ENCODE assay signal across 29 cellular contexts in the genomic region with DNA sequence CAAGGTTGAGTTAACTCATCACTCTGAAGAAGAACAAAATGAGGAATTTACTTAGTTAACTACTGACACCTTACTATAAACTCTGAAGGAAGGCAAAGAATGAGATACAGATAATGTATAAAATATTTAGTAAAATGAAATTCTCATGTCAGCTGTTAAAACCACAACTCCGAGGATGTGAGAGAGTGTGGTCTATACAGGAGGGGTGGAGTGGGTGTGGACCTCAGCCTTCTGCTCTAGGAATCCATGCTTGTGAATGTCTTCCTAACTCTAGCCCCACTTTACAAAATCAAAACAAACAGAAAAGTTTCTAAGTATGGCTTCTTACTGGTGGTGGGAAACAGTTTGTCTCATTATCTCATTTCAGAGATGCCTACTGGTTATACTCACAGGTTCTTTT. TPM values are rescaled to one million over a fixed set of nuclear protein-coding genes. Genes with fewer than 3 reads are reported as not detected.
"Had no signal": no experiment of that assay in that cellular context is flagged by ENCODE, and none has a peak within 500 bp of the region (broad histone marks: within the 10 kb centered on the region; RNA-seq: fewer than 3 reads in every experiment).

No MANE protein-coding gene starts in this region.

- H3K4me1 ChIP-seq: body of pancreas, pancreas, uterus had no signal

- H3K36me3 Mint-ChIP-seq: activated naive CD8-positive, alpha-beta T cell; stimulated activated effector memory CD8-positive, alpha-beta T cell treated with anti-CD3 and anti-CD28 coated beads, Interleukin-12 subunit alpha, Interleukin-12 subunit beta, amount 100 ng/mL, for 72 hours had no signal

- H3K27me3 ChIP-seq: cardiac muscle cell, right atrium auricular region, uterus had no signal

- H3K4me3 ChIP-seq: body of pancreas, cardiac muscle cell, coronary artery, dorsolateral prefrontal cortex, heart right ventricle, left ventricle myocardium inferior, lung, pancreas, right atrium auricular region, uterus had no signal

- ATAC-seq: body of pancreas; heart right ventricle; pancreas; stimulated activated effector memory CD8-positive, alpha-beta T cell treated with anti-CD3 and anti-CD28 coated beads, Interleukin-12 subunit alpha, Interleukin-12 subunit beta, amount 100 ng/mL, for 72 hours had no signal

- FAIRE-seq: pancreas, TTC549 had no signal

- H3K36me3 ChIP-seq: cardiac muscle cell, heart right ventricle, left ventricle myocardium inferior, pancreas, right atrium auricular region, uterus had no signal

- H3K9me3 ChIP-seq: body of pancreas, heart right ventricle, left ventricle myocardium inferior, pancreas, right atrium auricular region, uterus had no signal

- DNase-seq: activated CD4-positive, alpha-beta T cell treated with anti-CD3 and anti-CD28 coated beads for 4 hours; activated CD4-positive, alpha-beta T cell treated with anti-CD3 and anti-CD28 coated beads, Interleukin-2, amount 50 U/mL, for 48 hours; activated CD8-positive, alpha-beta memory T cell treated with anti-CD3 and anti-CD28 coated beads for 24 hours; activated effector memory CD4-positive, alpha-beta T cell treated with Interleukin-2 at 50 U/mL for 16 hours; activated naive CD4-positive, alpha-beta T cell treated with Interleukin-2 at 50 U/mL for 16 hours; aorta; body of pancreas; dorsolateral prefrontal cortex; effector memory CD4-positive, alpha-beta T cell; foreskin melanocyte; heart right ventricle; left ventricle myocardium inferior; nucleus accumbens; pancreas; stimulated activated CD4-positive, alpha-beta T cell treated with anti-CD3 and anti-CD28 coated beads, Interleukin-4, amount 100 ng/mL, for 24 hours; T-helper 1 cell; T-helper 9 cell; uterus had no signal

- H3K9me3 Mint-ChIP-seq: stimulated activated effector memory CD8-positive, alpha-beta T cell treated with anti-CD3 and anti-CD28 coated beads, Interleukin-12 subunit alpha, Interleukin-12 subunit beta, amount 100 ng/mL, for 72 hours; stimulated activated naive CD8-positive, alpha-beta T cell treated with anti-CD3 and anti-CD28 coated beads, Interleukin-15, Interleukin-2, amounts not matched to agents 100 ng/mL and 50 ng/mL, for 24 hours; type B pancreatic cell had no signal

- H3K27ac ChIP-seq: body of pancreas, cardiac muscle cell, coronary artery, dorsolateral prefrontal cortex, heart right ventricle, left ventricle myocardium inferior, pancreas, right atrium auricular region, uterus, VCaP had no signal

- H3K27ac Mint-ChIP-seq: activated naive CD8-positive, alpha-beta T cell; stimulated activated effector memory CD8-positive, alpha-beta T cell treated with anti-CD3 and anti-CD28 coated beads, Interleukin-12 subunit alpha, Interleukin-12 subunit beta, amount 100 ng/mL, for 72 hours; stimulated activated naive CD8-positive, alpha-beta T cell treated with anti-CD3 and anti-CD28 coated beads, Interleukin-15, Interleukin-2, amounts not matched to agents 100 ng/mL and 50 ng/mL, for 24 hours had no signal

- H3K4me3 Mint-ChIP-seq: activated naive CD8-positive, alpha-beta T cell; stimulated activated effector memory CD8-positive, alpha-beta T cell treated with anti-CD3 and anti-CD28 coated beads, Interleukin-12 subunit alpha, Interleukin-12 subunit beta, amount 100 ng/mL, for 72 hours; stimulated activated naive CD8-positive, alpha-beta T cell treated with anti-CD3 and anti-CD28 coated beads, Interleukin-15, Interleukin-2, amounts not matched to agents 100 ng/mL and 50 ng/mL, for 24 hours; type B pancreatic cell had no signal

RNA-seq across cellular contexts. Expression of gene PPP1R14C, which starts 14.2 kb away (rescaled TPM):
- total RNA-seq: pulmonary artery endothelial cell had no signal
